ENCODE assay signal across 7 cellular contexts in genomic region chr3:72848703-72849081, GRCh38. TPM values are rescaled to one million over a fixed set of nuclear protein-coding genes. Genes with fewer than 3 reads are reported as not detected.
A peak's percentile ranks its signal among the peaks of the same experiment; 100 is the strongest.
DNase-seq lines count a peak whose midpoint lies in the region; ATAC-seq and TF ChIP-seq lines count a peak whose summit lies in the region.

No MANE protein-coding gene starts in this region.

- H3K4me2 ChIP-seq in smooth muscle cell = peak overlapping the region; percentile 94

- H3K79me2 ChIP-seq in smooth muscle cell (ENCODE audit: low read depth) = peaks cover 23% of the 10 kb centered on the region

- H3K4me3 Mint-ChIP-seq in activated CD4-positive, alpha-beta memory T cell treated with anti-CD3 and anti-CD28 coated beads, Interleukin-2, amount 10 ng/mL, durations not matched to agents 7 days and 5 days = peak overlapping the region; percentile 93

- peak overlapping the region; percentile 100 for H2AFZ ChIP-seq in smooth muscle cell (ENCODE audit: low read depth)

- no peak for TF ChIP-seq CTCF in GM13977 (IDR thresholded peaks at IDR 0.05; ENCODE audit: extremely low read depth, insufficient read depth, missing control alignments)
- no peak for TF ChIP-seq CTCF in left ventricle myocardium inferior (IDR thresholded peaks at IDR 0.05; ENCODE audit: borderline replicate concordance)
- TF ChIP-seq CTCF in smooth muscle cell (IDR thresholded peaks at IDR 0.05; ENCODE audit: borderline replicate concordance, insufficient read depth, poor library complexity, severe bottlenecking) = no peak

- CTCF ChIA-PET in activated CD4-positive, alpha-beta memory T cell treated with anti-CD3 and anti-CD28 coated beads, Interleukin-2, amount 10 ng/mL, durations not matched to agents 7 days and 5 days (lab: Charles Lee) = interaction anchor here (1.2 to 2.1 kb wide), 2 partner anchors 26 to 237 kb away, joined by 3 to 9 read pairs; no protein-coding TSS in a partner anchor

- ATAC-seq in GM21723 (IDR thresholded peaks at IDR 0.05; ENCODE audit: unreplicated experiment) = peak; percentile 52

- H3K36me3 ChIP-seq in left ventricle myocardium inferior (no peaks in the 10 kb centered on the region), smooth muscle cell (ENCODE audit: low read depth) (no peaks in the 10 kb centered on the region)

- in situ Hi-C loops in GM13977 (cut with MboI; ENCODE audit: low pct_unique_long_range_greater_than_20kb, low sequenced_read_pairs, unreplicated experiment) = no loop called here

- peaks cover 17% of the 10 kb centered on the region for H3K27me3 Mint-ChIP-seq in activated CD4-positive, alpha-beta memory T cell treated with anti-CD3 and anti-CD28 coated beads, Interleukin-2, amount 10 ng/mL, durations not matched to agents 7 days and 5 days

- H3K9me3 ChIP-seq in left ventricle myocardium inferior (replicated peaks) (no peaks in the 10 kb centered on the region), smooth muscle cell (replicated peaks; ENCODE audit: low read depth) (no peaks in the 10 kb centered on the region)

- peaks cover 51% of the 10 kb centered on the region for H3K4me1 Mint-ChIP-seq in activated CD4-positive, alpha-beta memory T cell treated with anti-CD3 and anti-CD28 coated beads, Interleukin-2, amount 10 ng/mL, durations not matched to agents 7 days and 5 days

- WGBS in smooth muscle cell (ENCODE audit: low lambda C conversion rate) = 5% methylated on average over 11 of the region's 11 CpGs

- intact Hi-C loops in left ventricle myocardium inferior (cut with micrococcal nuclease) = no loop called here

- peaks cover 4% of the 10 kb centered on the region for H3F3A ChIP-seq in smooth muscle cell (ENCODE audit: low read depth)

- peaks cover 3% of the 10 kb centered on the region for H3K36me3 Mint-ChIP-seq in activated CD4-positive, alpha-beta memory T cell treated with anti-CD3 and anti-CD28 coated beads, Interleukin-2, amount 10 ng/mL, durations not matched to agents 7 days and 5 days (ENCODE audit: low read depth)

- peak overlapping the region; percentile 41 for H3K27ac Mint-ChIP-seq in activated CD4-positive, alpha-beta memory T cell treated with anti-CD3 and anti-CD28 coated beads, Interleukin-2, amount 10 ng/mL, durations not matched to agents 7 days and 5 days

- H3K9me3 Mint-ChIP-seq in activated CD4-positive, alpha-beta memory T cell treated with anti-CD3 and anti-CD28 coated beads, Interleukin-2, amount 10 ng/mL, durations not matched to agents 7 days and 5 days = no peaks in the 10 kb centered on the region

- H4K20me1 ChIP-seq in smooth muscle cell (ENCODE audit: low read depth) = peaks cover 18% of the 10 kb centered on the region

- H3K4me1 ChIP-seq in left ventricle myocardium inferior (peaks cover 45% of the 10 kb centered on the region), smooth muscle cell (ENCODE audit: low read depth) (no peaks in the 10 kb centered on the region)

- H3K4me3 ChIP-seq in left ventricle myocardium inferior (peak overlapping the region; percentile 96), smooth muscle cell (peak overlapping the region; percentile 93)

- H3K27ac ChIP-seq in left ventricle myocardium inferior (replicated peaks) (peak overlapping the region; percentile 90), smooth muscle cell (ENCODE audit: low read depth) (no peak overlapping the region)

- H3K9ac ChIP-seq in smooth muscle cell (ENCODE audit: low read depth) = no peak overlapping the region

- DNase-seq in GM13977 (ENCODE audit: low spot score) (peak; percentile 52), Kasumi-1 (lab: John Stamatoyannopoulos, UW) (peak; percentile 32 to 49), left ventricle myocardium inferior (no peak), smooth muscle cell (lab: John Stamatoyannopoulos, UW; ENCODE audit: unreplicated experiment) (no peak), kidney tubule cell (ENCODE audit: low spot score) (no peak)
- DNase-seq in activated CD4-positive, alpha-beta memory T cell treated with anti-CD3 and anti-CD28 coated beads, Interleukin-2, amount 10 ng/mL, durations not matched to agents 7 days and 5 days = peak; percentile 43

- H3K27me3 ChIP-seq in left ventricle myocardium inferior (ENCODE audit: low read depth) (no peaks in the 10 kb centered on the region), smooth muscle cell (ENCODE audit: low read depth) (no peaks in the 10 kb centered on the region)

- POLR2A ChIA-PET in activated CD4-positive, alpha-beta memory T cell treated with anti-CD3 and anti-CD28 coated beads, Interleukin-2, amount 10 ng/mL, durations not matched to agents 7 days and 5 days (lab: Charles Lee) = interaction anchor here (0.9 to 1.6 kb wide), 6 partner anchors 11 to 973 kb away, joined by 3 to 7 read pairs (median 3); partner anchors contain the start of gene RYBP

RNA-seq across cellular contexts. Expression of gene SHQ1, which starts 0.4 kb away (rescaled TPM):
- total RNA-seq in activated CD4-positive, alpha-beta memory T cell treated with anti-CD3 and anti-CD28 coated beads, Interleukin-2, amount 10 ng/mL, durations not matched to agents 7 days and 5 days = 10 to 100 TPM; 16.7 to 20.6 TPM
- total RNA-seq in left ventricle myocardium inferior (18.8 TPM), smooth muscle cell (13.1 and 16.2 TPM in 2 replicates)
- 11.0 and 14.8 TPM in 2 replicates for polyA plus RNA-seq in smooth muscle cell

RNA-seq across cellular contexts. Expression of gene GXYLT2, which starts 39.2 kb away (rescaled TPM):
- not detected for total RNA-seq in activated CD4-positive, alpha-beta memory T cell treated with anti-CD3 and anti-CD28 coated beads, Interleukin-2, amount 10 ng/mL, durations not matched to agents 7 days and 5 days
- 16.2 TPM for total RNA-seq in left ventricle myocardium inferior
- 16.9 and 17.0 TPM in 2 replicates for total RNA-seq in smooth muscle cell
- polyA plus RNA-seq in smooth muscle cell = 17.2 and 19.0 TPM in 2 replicates

Comparison
In these comparisons a context has a peak if more than half of its experiments do, and no peak if none do; other contexts are left out.
1. DNase-seq: peak in GM13977 (single experiment), Kasumi-1 (2 of 2) and activated CD4-positive, alpha-beta memory T cell treated with anti-CD3 and anti-CD28 coated beads, Interleukin-2, amount 10 ng/mL, durations not matched to agents 7 days and 5 days (single experiment); none in left ventricle myocardium inferior (single experiment), smooth muscle cell (single experiment) and kidney tubule cell (single experiment).
2. RNA of gene GXYLT2, which starts 39.2 kb away (total RNA-seq): 16.9 to 17.0 TPM in smooth muscle cell and 16.2 TPM in left ventricle myocardium inferior (single experiment); not detected in activated CD4-positive, alpha-beta memory T cell treated with anti-CD3 and anti-CD28 coated beads, Interleukin-2, amount 10 ng/mL, durations not matched to agents 7 days and 5 days; every median in the first group is over 10 times any median in the second.